ENCODE assay signal across 12 cellular contexts in genomic region chr3:173920386-173920785, GRCh38.
DNase-seq lines count a peak whose midpoint lies in the region; ATAC-seq and TF ChIP-seq lines count a peak whose summit lies in the region.
"Had no signal": no experiment of that assay in that cellular context is flagged by ENCODE, and none has a peak within 500 bp of the region (broad histone marks: within the 10 kb centered on the region; RNA-seq: fewer than 3 reads in every experiment).

No MANE protein-coding gene starts in this region.

- intact Hi-C loops in head of caudate nucleus (cut with DNase I) = no loop called here

- H3K9me3 ChIP-seq in RWPE2 (ENCODE audit: severe bottlenecking) = no peaks in the 10 kb centered on the region
- H3K9me3 ChIP-seq: prostate gland had no signal

- in situ Hi-C loops in Caki2 (cut with HindIII; ENCODE audit: low pct_unique_long_range_greater_than_20kb, low sequenced_read_pairs) = no loop called here

- H3K27ac ChIP-seq in RWPE2 (ENCODE audit: poor library complexity, severe bottlenecking) = no peak overlapping the region
- H3K27ac ChIP-seq: prostate gland had no signal

- no peaks in the 10 kb centered on the region for H3K27me3 ChIP-seq in RWPE2 (ENCODE audit: insufficient read depth, poor library complexity, severe bottlenecking)

- H3K4me1 ChIP-seq in RWPE2 (ENCODE audit: insufficient read depth, poor library complexity, severe bottlenecking) = no peaks in the 10 kb centered on the region
- H3K4me1 ChIP-seq: prostate gland had no signal

- DNase-seq in Caki2 (ENCODE audit: low read depth) (peak; percentile 48), RWPE2 (ENCODE audit: low spot score) (no peak), SW 1271 (lab: John Stamatoyannopoulos, UW) (no peak), inferior parietal cortex (ENCODE audit: extremely low spot score) (no peak), putamen (ENCODE audit: low spot score) (no peak), head of caudate nucleus (no peak)
- DNase-seq: activated CD4-positive, alpha-beta T cell treated with anti-CD3 and anti-CD28 coated beads, Interleukin-2, amount 10 ng/mL, durations not matched to agents 24 days and 14 days; activated naive CD4-positive, alpha-beta T cell; stimulated activated CD4-positive, alpha-beta T cell treated with anti-CD3 and anti-CD28 coated beads, Interleukin-4, amount 100 ng/mL, for 24 hours had no signal

- no peak for TF ChIP-seq CTCF in RWPE2 (IDR thresholded peaks at IDR 0.05; ENCODE audit: poor library complexity, severe bottlenecking)

- H3K4me3 ChIP-seq in RWPE2 (ENCODE audit: severe bottlenecking) = no peak overlapping the region
- H3K4me3 ChIP-seq: prostate gland had no signal

- H3K36me3 ChIP-seq in RWPE2 (ENCODE audit: low read depth) = no peaks in the 10 kb centered on the region
- H3K36me3 ChIP-seq: prostate gland had no signal

- peak; percentile 68 for ATAC-seq in GM19455 (IDR thresholded peaks at IDR 0.05; ENCODE audit: unreplicated experiment)
- peak; percentile 65 for ATAC-seq in HG03196 (IDR thresholded peaks at IDR 0.05; ENCODE audit: unreplicated experiment)
- peak; percentile 53; the same call in 1 of the 3 replicates for ATAC-seq in RWPE2 (ENCODE audit: low read depth)
